ENCODE assay signal across 1 cellular context in the genomic region with DNA sequence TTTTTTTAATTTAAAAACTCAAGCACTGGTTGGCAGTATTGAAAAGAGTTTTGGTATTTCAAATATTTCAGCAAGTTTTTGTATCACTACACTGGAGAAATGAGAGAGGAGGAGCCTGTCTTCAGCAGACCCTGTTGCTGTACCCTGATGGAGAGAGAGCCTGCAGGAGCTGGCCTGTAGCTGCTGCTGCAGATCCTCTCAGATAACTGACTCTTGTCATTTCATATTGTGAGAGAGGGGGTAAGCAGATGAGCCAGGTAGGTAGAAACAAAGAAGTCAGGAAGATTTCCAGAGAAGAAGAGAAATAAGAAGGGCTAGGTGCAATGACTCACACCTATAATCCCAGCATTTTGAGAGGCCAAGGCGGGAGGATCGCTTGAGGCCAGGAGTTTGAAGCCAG.
TF ChIP-seq lines count a peak whose summit lies in the region.

No MANE protein-coding gene starts in this region.

TF ChIP-seq in SK-N-SH treated with all-trans-retinoic acid at 6 μM for 48 hours, 23 proteins besides CTCF, POLR2A, EP300 and RAD21 (continued from another document):
- TF ChIP-seq OSR1 (CRISPR knock-in tag; IDR thresholded peaks at IDR 0.05) (no peak), TCF4 (CRISPR knock-in tag; IDR thresholded peaks at IDR 0.05; ENCODE audit: borderline replicate concordance) (no peak)
- TF ChIP-seq, protein P1, sequence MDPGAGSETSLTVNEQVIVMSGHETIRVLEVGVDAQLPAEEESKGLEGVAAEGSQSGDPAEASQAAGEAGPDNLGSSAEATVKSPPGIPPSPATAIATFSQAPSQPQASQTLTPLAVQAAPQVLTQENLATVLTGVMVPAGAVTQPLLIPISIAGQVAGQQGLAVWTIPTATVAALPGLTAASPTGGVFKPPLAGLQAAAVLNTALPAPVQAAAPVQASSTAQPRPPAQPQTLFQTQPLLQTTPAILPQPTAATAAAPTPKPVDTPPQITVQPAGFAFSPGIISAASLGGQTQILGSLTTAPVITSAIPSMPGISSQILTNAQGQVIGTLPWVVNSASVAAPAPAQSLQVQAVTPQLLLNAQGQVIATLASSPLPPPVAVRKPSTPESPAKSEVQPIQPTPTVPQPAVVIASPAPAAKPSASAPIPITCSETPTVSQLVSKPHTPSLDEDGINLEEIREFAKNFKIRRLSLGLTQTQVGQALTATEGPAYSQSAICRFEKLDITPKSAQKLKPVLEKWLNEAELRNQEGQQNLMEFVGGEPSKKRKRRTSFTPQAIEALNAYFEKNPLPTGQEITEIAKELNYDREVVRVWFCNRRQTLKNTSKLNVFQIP (CRISPR knock-in tag; IDR thresholded peaks at IDR 0.05; ENCODE audit: borderline replicate concordance, low read depth): no peak
